In genomic region chr4:94641702-94642560, GRCh38 we compare ENCODE assay signal across 14 cellular contexts.
DNase-seq lines count a peak whose midpoint lies in the region; FAIRE-seq and TF ChIP-seq lines count a peak whose summit lies in the region.
"Had no signal": no experiment of that assay in that cellular context is flagged by ENCODE, and none has a peak within 500 bp of the region (broad histone marks: within the 10 kb centered on the region; RNA-seq: fewer than 3 reads in every experiment).

No MANE protein-coding gene starts in this region.

- no peak overlapping the region for H2AFZ ChIP-seq in ACC112 (ENCODE audit: low read length, unreplicated experiment)
- H2AFZ ChIP-seq: neural progenitor cell had no signal

- no peak for TF ChIP-seq CTCF in astrocyte of the spinal cord (IDR thresholded peaks at IDR 0.05; ENCODE audit: low read depth, low read length)
- TF ChIP-seq CTCF in kidney (IDR thresholded peaks at IDR 0.05; ENCODE audit: borderline replicate concordance, extremely low read depth, insufficient read depth): no peak

- H3K9ac ChIP-seq in kidney (ENCODE audit: low read length in 2 of 2): no peak overlapping the region
- H3K9ac ChIP-seq: neural progenitor cell had no signal

- peaks cover 26% of the 10 kb centered on the region for H3K4me1 ChIP-seq in ACC112 (ENCODE audit: control insufficient read depth, insufficient read depth, low read length, unreplicated experiment)
- peaks cover 2 to 11% of the 10 kb centered on the region in 2 donors for H3K4me1 ChIP-seq in kidney (ENCODE audit: control insufficient read depth in 1 of 2, insufficient read depth in 1 of 2, low read depth in 1 of 2, low read length in 2 of 2)
- H3K4me1 ChIP-seq: neural progenitor cell had no signal

- H3K27me3 ChIP-seq in ACC112 (ENCODE audit: insufficient read depth, low read length): no peaks in the 10 kb centered on the region
- H3K27me3 ChIP-seq: neural progenitor cell had no signal

- H3K27ac ChIP-seq in ACC112 (ENCODE audit: low read depth, low read length): peak overlapping the region; percentile 92
- H3K27ac ChIP-seq in kidney (ENCODE audit: low read depth in 2 of 2, low read length in 2 of 2): no peak overlapping the region
- H3K27ac ChIP-seq: neural progenitor cell had no signal

- intact Hi-C loops in kidney (cut with DNase I): no loop called here

- in situ Hi-C loops in astrocyte of the spinal cord (cut with HindIII; ENCODE audit: low sequenced_read_pairs): no loop called here
- in situ Hi-C loops in KBM-7 (cut with MboI; ENCODE audit: low pct_unique_long_range_greater_than_20kb, low sequenced_read_pairs): no loop called here

- H3K36me3 ChIP-seq in ACC112 (ENCODE audit: insufficient read depth, low read length) (peaks cover 28% of the 10 kb centered on the region), kidney (ENCODE audit: control insufficient read depth in 1 of 2, insufficient read depth in 2 of 2, low read length in 2 of 2) (peaks cover 0 to 5% of the 10 kb centered on the region in 2 donors)

- FAIRE-seq in kidney (lab: Jason Lieb, UNC): peak; percentile 21

- H3K79me2 ChIP-seq in ACC112 (ENCODE audit: control insufficient read depth, insufficient read depth, low read length, unreplicated experiment): no peaks in the 10 kb centered on the region

- DNase-seq in HS-5 (ENCODE audit: low read depth) (peak; percentile 63), astrocyte of the spinal cord (ENCODE audit: low read depth, low spot score) (peak; percentile 65), kidney (no peak), T-helper 2 cell (no peak), KBM-7 (no peak), C1 segment of cervical spinal cord (lab: John Stamatoyannopoulos, UW) (no peak), NCI-H82 (lab: John Stamatoyannopoulos, UW) (no peak)
- DNase-seq: activated CD4-positive, alpha-beta T cell treated with anti-CD3 and anti-CD28 coated beads, Interleukin-2, amount 50 U/mL, for 1 hour; activated gamma-delta T cell; MV-4-11; stimulated activated CD4-positive, alpha-beta T cell treated with anti-CD3 and anti-CD28 coated beads, Interleukin-2, amount 100 ng/mL, for 24 hours had no signal

- no peak overlapping the region for H3K4me3 ChIP-seq in ACC112 (ENCODE audit: low read depth, low read length)
- no peak overlapping the region for H3K4me3 ChIP-seq in astrocyte of the spinal cord (ENCODE audit: low read depth, low read length)
- no peak overlapping the region for H3K4me3 ChIP-seq in kidney (ENCODE audit: low read length in 2 of 2)
- H3K4me3 ChIP-seq: HAP-1, neural progenitor cell had no signal

- H3K9me3 ChIP-seq in kidney (ENCODE audit: control insufficient read depth in 1 of 2, low read length in 2 of 2): no peaks in the 10 kb centered on the region
- H3K9me3 ChIP-seq: HAP-1 had no signal

Comparison
In these comparisons a context has a peak if more than half of its experiments do, and no peak if none do; other contexts are left out.
1. DNase-seq: peak in HS-5 (single experiment) and astrocyte of the spinal cord (single experiment); none in kidney (single experiment), T-helper 2 cell (0 of 5), KBM-7 (single experiment), C1 segment of cervical spinal cord (0 of 14) and NCI-H82 (single experiment).